In genomic region chr16:2531696-2532493, GRCh38 we compare ENCODE assay signal across 8 cellular contexts. TPM values are rescaled to one million over a fixed set of nuclear protein-coding genes. Genes with fewer than 3 reads are reported as not detected.
DNase-seq lines count a peak whose midpoint lies in the region; ATAC-seq and TF ChIP-seq lines count a peak whose summit lies in the region.

No MANE protein-coding gene starts in this region.

- H3K27me3 Mint-ChIP-seq in activated T-helper 17 cell treated with anti-CD3 and anti-CD28 coated beads, Interleukin-2, amount 50 U/mL, for 72 hours: no peaks in the 10 kb centered on the region
- H3K27me3 Mint-ChIP-seq in natural killer cell treated with Interleukin-12 subunit alpha and Interleukin-12 subunit beta and Interleukin-15 and Interleukin-18, amount 100 ng/mL, for 72 hours: no peaks in the 10 kb centered on the region

- peak; percentile 85 for DNase-seq in DMS79 treated with DMSO at 0.1 percent for 48 hours (lab: John Stamatoyannopoulos, UW)
- peak; percentile 100 for DNase-seq in GM23248
- peak; percentile 70 to 77 for DNase-seq in Kasumi-1 (lab: John Stamatoyannopoulos, UW)
- peak; percentile 94 for DNase-seq in RPMI7951 (ENCODE audit: low read depth)
- peak; percentile 95 to 96 for DNase-seq in fibroblast of lung (ENCODE audit: low read depth in 2 of 2)
- peak; percentile 98 for DNase-seq in natural killer cell treated with Interleukin-12 subunit alpha and Interleukin-12 subunit beta and Interleukin-15 and Interleukin-18, amount 100 ng/mL, for 72 hours (ENCODE audit: low spot score)
- DNase-seq in stimulated activated naive CD4-positive, alpha-beta T cell treated with Interleukin-2 at 50 U/mL for 16 hours (lab: John Stamatoyannopoulos, UW): peak; percentile 99

- H3K27ac ChIP-seq in GM23248: peak overlapping the region; percentile 81
- H3K27ac ChIP-seq in fibroblast of lung (ENCODE audit: insufficient read depth, low read length): peak overlapping the region; percentile 88

- no peaks in the 10 kb centered on the region for H3K79me2 ChIP-seq in GM23248 (ENCODE audit: insufficient read depth)
- no peaks in the 10 kb centered on the region for H3K79me2 ChIP-seq in fibroblast of lung (ENCODE audit: control insufficient read depth, insufficient read depth, low read length)

- H3K9ac ChIP-seq in GM23248 (peak overlapping the region; percentile 88), fibroblast of lung (ENCODE audit: insufficient read depth, low read length) (peak overlapping the region; percentile 75)

- peaks cover 8% of the 10 kb centered on the region for H3K4me1 Mint-ChIP-seq in activated T-helper 17 cell treated with anti-CD3 and anti-CD28 coated beads, Interleukin-2, amount 50 U/mL, for 72 hours
- H3K4me1 Mint-ChIP-seq in natural killer cell treated with Interleukin-12 subunit alpha and Interleukin-12 subunit beta and Interleukin-15 and Interleukin-18, amount 100 ng/mL, for 72 hours (ENCODE audit: low read depth in 2 of 2): peaks cover 17 to 21% of the 10 kb centered on the region in 2 donors

- H3K9me3 ChIP-seq in GM23248 (ENCODE audit: low read depth) (no peaks in the 10 kb centered on the region), fibroblast of lung (ENCODE audit: control insufficient read depth, insufficient read depth, low read depth, low read length) (no peaks in the 10 kb centered on the region)

- in situ Hi-C loops in GM23248 (cut with MboI): no loop called here

- peaks cover 5% of the 10 kb centered on the region for H3K36me3 Mint-ChIP-seq in activated T-helper 17 cell treated with anti-CD3 and anti-CD28 coated beads, Interleukin-2, amount 50 U/mL, for 72 hours (ENCODE audit: low read depth)
- H3K36me3 Mint-ChIP-seq in natural killer cell treated with Interleukin-12 subunit alpha and Interleukin-12 subunit beta and Interleukin-15 and Interleukin-18, amount 100 ng/mL, for 72 hours: no peaks in the 10 kb centered on the region

- no peaks in the 10 kb centered on the region for H3K36me3 ChIP-seq in GM23248 (ENCODE audit: low read depth)
- H3K36me3 ChIP-seq in fibroblast of lung (ENCODE audit: control insufficient read depth, insufficient read depth, low read length): peaks cover 24% of the 10 kb centered on the region

- no peaks in the 10 kb centered on the region for H3K9me2 ChIP-seq in GM23248 (ENCODE audit: insufficient read depth)

- H3K4me2 ChIP-seq in GM23248 (ENCODE audit: unreplicated experiment) (peak overlapping the region; percentile 98), fibroblast of lung (ENCODE audit: extremely low read depth, insufficient read depth, low read length) (peak overlapping the region; percentile 100)

- H4K20me1 ChIP-seq in GM23248 (ENCODE audit: insufficient read depth) (no peaks in the 10 kb centered on the region), fibroblast of lung (ENCODE audit: control insufficient read depth, extremely low read depth, insufficient read depth, low read length) (no peaks in the 10 kb centered on the region)

- peaks cover 22% of the 10 kb centered on the region for H3F3A ChIP-seq in GM23248 (ENCODE audit: insufficient read depth)

- peak; percentile 95 for ATAC-seq in activated T-helper 17 cell treated with anti-CD3 and anti-CD28 coated beads, Interleukin-2, amount 50 U/mL, for 72 hours (replicated peaks)
- peak; percentile 95 for ATAC-seq in natural killer cell treated with Interleukin-12 subunit alpha and Interleukin-12 subunit beta and Interleukin-15 and Interleukin-18, amount 100 ng/mL, for 72 hours

- H3K4me3 Mint-ChIP-seq in activated T-helper 17 cell treated with anti-CD3 and anti-CD28 coated beads, Interleukin-2, amount 50 U/mL, for 72 hours: peak overlapping the region; percentile 94
- H3K4me3 Mint-ChIP-seq in natural killer cell treated with Interleukin-12 subunit alpha and Interleukin-12 subunit beta and Interleukin-15 and Interleukin-18, amount 100 ng/mL, for 72 hours: peak overlapping the region; percentile 97

- H3K4me1 ChIP-seq in GM23248 (ENCODE audit: insufficient read depth) (peaks cover 18% of the 10 kb centered on the region), fibroblast of lung (ENCODE audit: control insufficient read depth, extremely low read depth, insufficient read depth, low read length) (peaks cover 15% of the 10 kb centered on the region)

- H3K27ac Mint-ChIP-seq in activated T-helper 17 cell treated with anti-CD3 and anti-CD28 coated beads, Interleukin-2, amount 50 U/mL, for 72 hours: peak overlapping the region; percentile 95
- peak overlapping the region; percentile 93 to 95 for H3K27ac Mint-ChIP-seq in natural killer cell treated with Interleukin-12 subunit alpha and Interleukin-12 subunit beta and Interleukin-15 and Interleukin-18, amount 100 ng/mL, for 72 hours

- 2 to 3% methylated on average over 55 to 81 of the region's 84 CpGs for WGBS in GM23248 (ENCODE audit: low coverage in 1 of 2, low lambda C conversion rate in 2 of 2, missing lambda C conversion rate in 2 of 2), 2 experiments

- TF ChIP-seq CTCF in fibroblast of lung (conservative IDR thresholded peaks at IDR 0.05 in 1 of 2, IDR thresholded peaks at IDR 0.05 in 1 of 2; ENCODE audit: low read depth in 1 of 2, low read length in 2 of 2): no peak

- peak overlapping the region; percentile 74 for H2AFZ ChIP-seq in GM23248
- H2AFZ ChIP-seq in fibroblast of lung (ENCODE audit: low read length): no peak overlapping the region

- H3K27me3 ChIP-seq in GM23248 (replicated peaks; ENCODE audit: insufficient read depth): no peaks in the 10 kb centered on the region
- no peaks in the 10 kb centered on the region for H3K27me3 ChIP-seq in fibroblast of lung (ENCODE audit: control insufficient read depth, insufficient read depth, low read length)

- H3K9me3 Mint-ChIP-seq in activated T-helper 17 cell treated with anti-CD3 and anti-CD28 coated beads, Interleukin-2, amount 50 U/mL, for 72 hours: no peaks in the 10 kb centered on the region
- H3K9me3 Mint-ChIP-seq in natural killer cell treated with Interleukin-12 subunit alpha and Interleukin-12 subunit beta and Interleukin-15 and Interleukin-18, amount 100 ng/mL, for 72 hours: no peaks in the 10 kb centered on the region

- H3K4me3 ChIP-seq in GM23248 (peak overlapping the region; percentile 83), fibroblast of lung (replicated peaks in 1 of 4; ENCODE audit: control extremely low read depth in 1 of 4, insufficient read depth in 1 of 4, low read depth in 3 of 4, low read length in 4 of 4) (peak overlapping the region; percentile 58 to 66 (median 61))

RNA-seq across cellular contexts. Expression of gene CEMP1, which starts 0.7 kb away (rescaled TPM):
- not detected in 2 replicates for total RNA-seq in GM23248 (2014; rRNA removed; shearing (Covaris generic))
- 2.9 and 4.4 TPM in 2 replicates for polyA plus RNA-seq in GM23248 (2016; fragmentation: Nextera tagmentation; extraction: Ambion mirVana)
- not detected in 2 replicates for total RNA-seq in RPMI7951 (2014; rRNA removed; shearing (Covaris generic))
- total RNA-seq in activated T-helper 17 cell treated with anti-CD3 and anti-CD28 coated beads, Interleukin-2, amount 50 U/mL, for 72 hours: not detected
- not detected in 2 replicates for total RNA-seq in fibroblast of lung
- not detected in 2 replicates for polyA plus RNA-seq in fibroblast of lung
- polyA plus RNA-seq in fibroblast of lung (2012): 1.8 and 2.1 TPM in 2 replicates
- not detected in 2 replicates for polyA minus RNA-seq in fibroblast of lung (ENCODE audit: low replicate concordance)
- not detected for total RNA-seq in natural killer cell treated with Interleukin-12 subunit alpha and Interleukin-12 subunit beta and Interleukin-15 and Interleukin-18, amount 100 ng/mL, for 72 hours

RNA-seq across cellular contexts. Expression of gene PDPK1, which starts 5.9 kb away (rescaled TPM):
- total RNA-seq in GM23248 (2014; rRNA removed; shearing (Covaris generic)): 16.8 and 21.6 TPM in 2 replicates
- 28.1 and 28.3 TPM in 2 replicates for polyA plus RNA-seq in GM23248 (2016; fragmentation: Nextera tagmentation; extraction: Ambion mirVana)
- 8.2 and 9.4 TPM in 2 replicates for total RNA-seq in RPMI7951 (2014; rRNA removed; shearing (Covaris generic))
- 10 to 100 TPM; 52.1 to 67.7 TPM for total RNA-seq in activated T-helper 17 cell treated with anti-CD3 and anti-CD28 coated beads, Interleukin-2, amount 50 U/mL, for 72 hours
- 17.7 and 25.9 TPM in 2 replicates for total RNA-seq in fibroblast of lung
- polyA plus RNA-seq in fibroblast of lung: 30.7 and 32.1 TPM in 2 replicates
- polyA plus RNA-seq in fibroblast of lung (2012): 14.9 and 15.9 TPM in 2 replicates
- 22.7 and 30.4 TPM in 2 replicates for polyA minus RNA-seq in fibroblast of lung (ENCODE audit: low replicate concordance)
- 10 to 100 TPM; 71.3 to 76.8 TPM for total RNA-seq in natural killer cell treated with Interleukin-12 subunit alpha and Interleukin-12 subunit beta and Interleukin-15 and Interleukin-18, amount 100 ng/mL, for 72 hours

RNA-seq across cellular contexts. Expression of gene AMDHD2, which starts 11.7 kb away (rescaled TPM):
- 31.9 and 32.8 TPM in 2 replicates for total RNA-seq in GM23248 (2014; rRNA removed; shearing (Covaris generic))
- polyA plus RNA-seq in GM23248 (2016; fragmentation: Nextera tagmentation; extraction: Ambion mirVana) (15.2 and 16.1 TPM in 2 replicates), fibroblast of lung (10.8 and 12.6 TPM in 2 replicates)
- total RNA-seq in RPMI7951 (2014; rRNA removed; shearing (Covaris generic)): 8.9 and 11.3 TPM in 2 replicates
- total RNA-seq in activated T-helper 17 cell treated with anti-CD3 and anti-CD28 coated beads, Interleukin-2, amount 50 U/mL, for 72 hours: 10 to 100 TPM; 39.6 to 54.5 TPM
- 37.2 and 39.0 TPM in 2 replicates for total RNA-seq in fibroblast of lung
- 12.9 and 20.5 TPM in 2 replicates for polyA plus RNA-seq in fibroblast of lung (2012)
- 13.3 and 19.2 TPM in 2 replicates for polyA minus RNA-seq in fibroblast of lung (ENCODE audit: low replicate concordance)
- total RNA-seq in natural killer cell treated with Interleukin-12 subunit alpha and Interleukin-12 subunit beta and Interleukin-15 and Interleukin-18, amount 100 ng/mL, for 72 hours: 10 to 100 TPM; 34.1 to 63.9 TPM

RNA-seq across cellular contexts. Expression of gene ATP6V0C, which starts 18.1 kb away (rescaled TPM):
- total RNA-seq in GM23248 (2014; rRNA removed; shearing (Covaris generic)): 43.2 and 44.9 TPM in 2 replicates
- polyA plus RNA-seq in GM23248 (2016; fragmentation: Nextera tagmentation; extraction: Ambion mirVana): 186 and 197 TPM in 2 replicates
- total RNA-seq in RPMI7951 (2014; rRNA removed; shearing (Covaris generic)): 30.0 and 31.5 TPM in 2 replicates
- 100 to 1,000 TPM in 1 of 2 donors, 10 to 100 TPM in 1; 98.5 to 128 TPM for total RNA-seq in activated T-helper 17 cell treated with anti-CD3 and anti-CD28 coated beads, Interleukin-2, amount 50 U/mL, for 72 hours
- total RNA-seq in fibroblast of lung: 5.1 and 11.2 TPM in 2 replicates
- 43.0 and 53.9 TPM in 2 replicates for polyA plus RNA-seq in fibroblast of lung
- 209 and 298 TPM in 2 replicates for polyA plus RNA-seq in fibroblast of lung (2012)
- polyA minus RNA-seq in fibroblast of lung (ENCODE audit: low replicate concordance): 97.9 and 117 TPM in 2 replicates
- total RNA-seq in natural killer cell treated with Interleukin-12 subunit alpha and Interleukin-12 subunit beta and Interleukin-15 and Interleukin-18, amount 100 ng/mL, for 72 hours: 100 to 1,000 TPM; 103 to 146 TPM

RNA-seq across cellular contexts. Expression of gene TBC1D24, which starts 57.0 kb away (rescaled TPM):
- 17.8 and 18.7 TPM in 2 replicates for total RNA-seq in GM23248 (2014; rRNA removed; shearing (Covaris generic))
- polyA plus RNA-seq in GM23248 (2016; fragmentation: Nextera tagmentation; extraction: Ambion mirVana): 9.3 and 10.1 TPM in 2 replicates
- 4.4 and 5.1 TPM in 2 replicates for total RNA-seq in RPMI7951 (2014; rRNA removed; shearing (Covaris generic))
- total RNA-seq in activated T-helper 17 cell treated with anti-CD3 and anti-CD28 coated beads, Interleukin-2, amount 50 U/mL, for 72 hours: 10 to 100 TPM; 10.8 to 16.1 TPM
- 8.5 and 10.9 TPM in 2 replicates for total RNA-seq in fibroblast of lung
- 6.3 and 6.7 TPM in 2 replicates for polyA plus RNA-seq in fibroblast of lung
- 7.5 and 8.3 TPM in 2 replicates for polyA plus RNA-seq in fibroblast of lung (2012)
- 14.7 and 21.0 TPM in 2 replicates for polyA minus RNA-seq in fibroblast of lung (ENCODE audit: low replicate concordance)
- total RNA-seq in natural killer cell treated with Interleukin-12 subunit alpha and Interleukin-12 subunit beta and Interleukin-15 and Interleukin-18, amount 100 ng/mL, for 72 hours: 10 to 100 TPM; 22.0 to 39.9 TPM

Comparison
In these comparisons a context has a peak if more than half of its experiments do, and no peak if none do; other contexts are left out.
1. Peak in every context shown above with its lines: DNase-seq, ATAC-seq, H3K4me3 ChIP-seq and H3K27ac ChIP-seq.